Comparison of ENCODE assay signal across 20 cellular contexts in the genomic region with DNA sequence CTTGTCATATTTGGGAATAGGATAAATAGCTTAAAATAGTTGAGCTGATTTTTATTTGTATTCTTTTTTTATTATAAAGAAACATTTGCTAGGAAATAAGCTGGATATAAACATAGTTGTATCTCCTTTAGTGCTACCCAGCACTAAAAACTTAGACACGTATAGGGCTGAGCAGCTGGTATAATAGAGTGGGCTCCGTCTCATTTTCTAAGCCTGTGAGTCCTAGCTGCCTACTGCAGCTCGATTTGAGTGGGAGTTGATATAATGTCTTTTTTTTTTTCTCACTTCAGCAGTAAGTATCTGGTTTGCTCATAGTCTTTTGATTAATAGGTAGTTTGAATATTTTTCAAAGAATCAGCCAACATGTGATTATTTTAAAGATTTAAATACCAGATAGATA. TPM values are rescaled to one million over a fixed set of nuclear protein-coding genes. Genes with fewer than 3 reads are reported as not detected.
DNase-seq lines count a peak whose midpoint lies in the region; ATAC-seq, FAIRE-seq and TF ChIP-seq lines count a peak whose summit lies in the region.
"Had no signal": no experiment of that assay in that cellular context is flagged by ENCODE, and none has a peak within 500 bp of the region (broad histone marks: within the 10 kb centered on the region; RNA-seq: fewer than 3 reads in every experiment).

No MANE protein-coding gene starts in this region.

- no peaks in the 10 kb centered on the region for H3K9me3 Mint-ChIP-seq in effector memory CD8-positive, alpha-beta T cell
- H3K9me3 Mint-ChIP-seq: CD4-positive, CD25-positive, alpha-beta regulatory T cell; CD8-positive, alpha-beta memory T cell had no signal

- TF ChIP-seq POLR2A in GM12891 (IDR thresholded peaks at IDR 0.05; ENCODE audit: low read depth, low read length), result no peak

- H3K4me1 Mint-ChIP-seq in effector memory CD8-positive, alpha-beta T cell (ENCODE audit: low read depth in 2 of 2), result peaks cover 0 to 4% of the 10 kb centered on the region in 2 donors
- H3K4me1 Mint-ChIP-seq: B cell had no signal

- peaks cover 62% of the 10 kb centered on the region for H3K36me3 Mint-ChIP-seq in effector memory CD8-positive, alpha-beta T cell (ENCODE audit: insufficient read depth)

- peak overlapping the region; percentile 49 to 67 for H3K27ac Mint-ChIP-seq in effector memory CD8-positive, alpha-beta T cell
- H3K27ac Mint-ChIP-seq: B cell; CD4-positive, CD25-positive, alpha-beta regulatory T cell had no signal

- no peaks in the 10 kb centered on the region for H3K27me3 Mint-ChIP-seq in effector memory CD8-positive, alpha-beta T cell
- H3K27me3 Mint-ChIP-seq: B cell; CD4-positive, CD25-positive, alpha-beta regulatory T cell had no signal

- peak; percentile 22 for DNase-seq in Ammon's horn (ENCODE audit: low spot score)
- no peak for DNase-seq in RCC 7860 (ENCODE audit: low spot score)
- no peak for DNase-seq in effector memory CD8-positive, alpha-beta T cell
- DNase-seq in GM12891 (ENCODE audit: insufficient read length, low spot score), result no peak
- no peak for DNase-seq in HuH-7.5 (ENCODE audit: low spot score)
- DNase-seq: CD4-positive, CD25-positive, alpha-beta regulatory T cell; CD8-positive, alpha-beta memory T cell; DMS 273 treated with DMSO at 0.1 percent for 48 hours; DMS79; EL; GDM1; GM23248; H7 had no signal

- no peak for ATAC-seq in effector memory CD8-positive, alpha-beta T cell (replicated peaks)
- ATAC-seq in GM18867 (IDR thresholded peaks at IDR 0.05; ENCODE audit: unreplicated experiment), result no peak
- ATAC-seq: GM12878, HCT116 had no signal

- peak; percentile 29 for FAIRE-seq in RCC 7860 (lab: Jason Lieb, UNC)
- no peak for FAIRE-seq in GM12891 (lab: Jason Lieb, UNC)
- FAIRE-seq: D721Med, GM12878, GM18507, H1 had no signal

- no peak overlapping the region for H3K4me3 Mint-ChIP-seq in effector memory CD8-positive, alpha-beta T cell
- H3K4me3 Mint-ChIP-seq: B cell; CD4-positive, CD25-positive, alpha-beta regulatory T cell; CD8-positive, alpha-beta memory T cell had no signal

TF ChIP-seq in GM12891, 5 proteins besides CTCF, POLR2A, EP300 and RAD21:
- TF ChIP-seq SPI1 (IDR thresholded peaks at IDR 0.05; ENCODE audit: low read depth, low read length) (no peak), POU2F2 (IDR thresholded peaks at IDR 0.05; ENCODE audit: low read depth, low read length) (no peak)

RNA-seq across cellular contexts. Expression of a gene that starts 34.2 kb away (rescaled TPM):
- 49.9 TPM for polyA plus RNA-seq in GM12891 (2012; ENCODE audit: low read depth, missing spikeins)
